Comparison of ENCODE assay signal across 16 cellular contexts in the genomic region with DNA sequence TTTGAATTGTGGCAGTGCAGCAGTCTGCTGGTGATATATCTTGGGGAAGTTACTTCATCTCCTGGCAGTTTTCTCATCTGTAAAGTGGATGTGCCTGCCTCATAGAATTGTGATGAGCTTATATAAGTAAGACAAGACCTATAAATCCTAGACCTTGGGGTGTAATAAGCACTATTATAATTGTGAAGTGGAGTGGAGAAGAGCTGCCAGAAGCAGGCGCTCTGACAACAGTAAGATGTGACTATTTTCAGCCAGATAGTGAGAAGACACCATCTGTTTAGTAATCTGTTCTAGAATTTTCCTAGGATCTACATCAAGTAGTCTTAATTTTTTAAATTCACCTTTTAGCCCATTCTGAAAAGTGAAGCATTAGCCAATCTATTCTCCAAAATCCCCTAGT.
DNase-seq lines count a peak whose midpoint lies in the region; ATAC-seq and TF ChIP-seq lines count a peak whose summit lies in the region.
"Had no signal": no experiment of that assay in that cellular context is flagged by ENCODE, and none has a peak within 500 bp of the region (broad histone marks: within the 10 kb centered on the region; RNA-seq: fewer than 3 reads in every experiment).

No MANE protein-coding gene starts in this region.

- H3K9me3 ChIP-seq in cardiac muscle cell (ENCODE audit: low read depth): no peaks in the 10 kb centered on the region
- H3K9me3 ChIP-seq: upper lobe of left lung had no signal

- H3K9me3 Mint-ChIP-seq in activated CD4-positive, alpha-beta T cell treated with anti-CD3 and anti-CD28 coated beads for 36 hours (ENCODE audit: low read depth): no peaks in the 10 kb centered on the region

- no peaks in the 10 kb centered on the region for H3K36me3 ChIP-seq in cardiac muscle cell
- H3K36me3 ChIP-seq: upper lobe of left lung had no signal

- TF ChIP-seq CTCF in cardiac muscle cell (IDR thresholded peaks at IDR 0.05; ENCODE audit: low read depth, low read length) (peak; percentile 42), astrocyte of the cerebellum (IDR thresholded peaks at IDR 0.05; ENCODE audit: low read depth, low read length, missing control alignments) (peak; percentile 17)

- H3K27me3 Mint-ChIP-seq in activated CD4-positive, alpha-beta T cell treated with anti-CD3 and anti-CD28 coated beads for 36 hours: peaks cover 16% of the 10 kb centered on the region

- no peak overlapping the region for H3K27ac ChIP-seq in cardiac muscle cell
- H3K27ac ChIP-seq: epithelial cell of prostate, upper lobe of left lung had no signal

- H3K4me1 ChIP-seq in cardiac muscle cell (ENCODE audit: low read depth): peaks cover 30% of the 10 kb centered on the region

- intact Hi-C loops in left cardiac atrium (cut with DNase I): no loop called here
- intact Hi-C loops in activated CD4-positive, alpha-beta T cell treated with anti-CD3 and anti-CD28 coated beads for 36 hours (cut with DNase I, micrococcal nuclease): no loop called here

- DNase-seq in cardiac muscle cell (ENCODE audit: low read depth in 1 of 2, low spot score in 1 of 2): peak in 1 of 2 donors; percentile 37
- no peak for DNase-seq in left cardiac atrium
- no peak for DNase-seq in astrocyte of the cerebellum (ENCODE audit: low read depth)
- DNase-seq in globus pallidus (ENCODE audit: low spot score): peak; percentile 71
- no peak for DNase-seq in GM19240 (ENCODE audit: insufficient read length, low spot score)
- no peak for DNase-seq in NCI-H146 treated with DMSO at 0.1 percent for 48 hours (lab: John Stamatoyannopoulos, UW; ENCODE audit: unreplicated experiment)
- DNase-seq in activated CD4-positive, alpha-beta T cell treated with anti-CD3 and anti-CD28 coated beads for 36 hours: no peak
- no peak for DNase-seq in UCSD-AML1 (lab: John Stamatoyannopoulos, UW; ENCODE audit: unreplicated experiment)
- DNase-seq: activated CD4-positive, alpha-beta T cell treated with anti-CD3 and anti-CD28 coated beads, Interleukin-2, amount 50 U/mL, for 48 hours; activated effector memory CD4-positive, alpha-beta T cell treated with Interleukin-2 at 50 U/mL for 16 hours; Karpas-422; NCI-H2029; T1000; upper lobe of left lung had no signal

- no peak overlapping the region for H3K27ac Mint-ChIP-seq in activated CD4-positive, alpha-beta T cell treated with anti-CD3 and anti-CD28 coated beads for 36 hours
- H3K27ac Mint-ChIP-seq: mesothelial cell of epicardium had no signal

- H3K36me3 Mint-ChIP-seq in activated CD4-positive, alpha-beta T cell treated with anti-CD3 and anti-CD28 coated beads for 36 hours (ENCODE audit: low read depth): no peaks in the 10 kb centered on the region
- H3K36me3 Mint-ChIP-seq: mesothelial cell of epicardium had no signal

- POLR2A ChIA-PET in activated CD4-positive, alpha-beta T cell treated with anti-CD3 and anti-CD28 coated beads for 36 hours (lab: Charles Lee): no interaction called here

- H3K4me3 ChIP-seq in cardiac muscle cell (no peak overlapping the region), astrocyte of the cerebellum (ENCODE audit: low read depth, low read length) (no peak overlapping the region)
- H3K4me3 ChIP-seq: upper lobe of left lung had no signal

- no peaks in the 10 kb centered on the region for H3K4me1 Mint-ChIP-seq in activated CD4-positive, alpha-beta T cell treated with anti-CD3 and anti-CD28 coated beads for 36 hours
- H3K4me1 Mint-ChIP-seq: mesothelial cell of epicardium had no signal

- CTCF ChIA-PET in activated CD4-positive, alpha-beta T cell treated with anti-CD3 and anti-CD28 coated beads for 36 hours (lab: Charles Lee): interaction anchor here (0.9 kb wide), 1 partner anchor 10 kb away, joined by 4 read pairs; no protein-coding TSS in a partner anchor

- H3K27me3 ChIP-seq in cardiac muscle cell: no peaks in the 10 kb centered on the region
- H3K27me3 ChIP-seq: upper lobe of left lung had no signal

- in situ Hi-C loops in astrocyte of the cerebellum (cut with HindIII; ENCODE audit: low sequenced_read_pairs): no loop called here

- H3K4me3 Mint-ChIP-seq in activated CD4-positive, alpha-beta T cell treated with anti-CD3 and anti-CD28 coated beads for 36 hours: no peak overlapping the region
- H3K4me3 Mint-ChIP-seq: mesothelial cell of epicardium had no signal

- ATAC-seq in left cardiac atrium: no peak
- no peak for ATAC-seq in activated CD4-positive, alpha-beta T cell treated with anti-CD3 and anti-CD28 coated beads for 36 hours
